In genomic region chr5:57911466-57911865, GRCh38 we compare ENCODE assay signal across 30 cellular contexts.
"Had no signal": no experiment of that assay in that cellular context is flagged by ENCODE, and none has a peak within 500 bp of the region (broad histone marks: within the 10 kb centered on the region; RNA-seq: fewer than 3 reads in every experiment).

No MANE protein-coding gene starts in this region.

- H3K36me3 Mint-ChIP-seq: activated naive CD8-positive, alpha-beta T cell; brain; naive thymus-derived CD4-positive, alpha-beta T cell had no signal

- H3K4me1 Mint-ChIP-seq: naive thymus-derived CD4-positive, alpha-beta T cell had no signal

- H3K4me3 Mint-ChIP-seq: activated naive CD8-positive, alpha-beta T cell; activated T-cell treated with anti-CD3 and anti-CD28 coated beads, Interleukin-2, amount 50 U/mL, for 72 hours; effector memory CD8-positive, alpha-beta T cell; naive thymus-derived CD4-positive, alpha-beta T cell; T-helper 1 cell treated with Interleukin-12 subunit alpha and Interleukin-12 subunit beta and Interleukin-4 antibody, amounts not matched to agents 30 μg/mL and 1 μg/mL, for 36 hours had no signal

- H3K79me2 ChIP-seq: hepatocyte had no signal

- H3K36me3 ChIP-seq: adrenal gland, cardiac muscle cell, esophagus muscularis mucosa, ovary, right atrium auricular region, spleen, suprapubic skin, tibial artery had no signal

- H3K27me3 Mint-ChIP-seq: brain; effector memory CD8-positive, alpha-beta T cell; progenitor cell of endocrine pancreas had no signal

- H3K4me1 ChIP-seq: adrenal gland, esophagus muscularis mucosa, right atrium auricular region, spleen, suprapubic skin had no signal

- FAIRE-seq: frontal cortex, TTC549 had no signal

- H3K4me2 ChIP-seq: hepatocyte had no signal

- H3K9me3 ChIP-seq: adrenal gland, esophagus muscularis mucosa, ovary, right atrium auricular region, spleen, suprapubic skin, tibial artery had no signal

- H2AFZ ChIP-seq: hepatocyte had no signal

- H3K27ac ChIP-seq: adrenal gland, cardiac muscle cell, coronary artery, esophagus muscularis mucosa, hepatocyte, ovary, right atrium auricular region, spleen, suprapubic skin, tibial artery, VCaP had no signal

- ATAC-seq: activated T-cell treated with anti-CD3 and anti-CD28 coated beads, Interleukin-2, amount 50 U/mL, for 72 hours; effector memory CD8-positive, alpha-beta T cell; naive thymus-derived CD4-positive, alpha-beta T cell had no signal

- DNase-seq: activated CD4-positive, alpha-beta T cell treated with anti-CD3 and anti-CD28 coated beads for 4 hours; activated CD4-positive, alpha-beta T cell treated with anti-CD3 and anti-CD28 coated beads, Interleukin-2, amount 50 U/mL, for 4 hours; activated effector memory CD4-positive, alpha-beta T cell treated with Interleukin-2 at 50 U/mL for 16 hours; activated naive CD4-positive, alpha-beta T cell treated with Interleukin-2 at 50 U/mL for 16 hours; activated T-cell treated with anti-CD3 and anti-CD28 coated beads for 4 hours; activated T-cell treated with anti-CD3 and anti-CD28 coated beads, Interleukin-2, amount 50 U/mL, for 72 hours; adrenal gland; aorta; effector memory CD8-positive, alpha-beta T cell; islet precursor cell; mammary epithelial cell; naive thymus-derived CD4-positive, alpha-beta T cell; ovary; spleen; stimulated activated naive CD4-positive, alpha-beta T cell; T-helper 9 cell; tibial artery had no signal

- H3K27ac Mint-ChIP-seq: activated naive CD8-positive, alpha-beta T cell; activated T-cell treated with anti-CD3 and anti-CD28 coated beads, Interleukin-2, amount 50 U/mL, for 72 hours; effector memory CD8-positive, alpha-beta T cell; naive thymus-derived CD4-positive, alpha-beta T cell; progenitor cell of endocrine pancreas; T-helper 1 cell treated with Interleukin-12 subunit alpha and Interleukin-12 subunit beta and Interleukin-4 antibody, amounts not matched to agents 30 μg/mL and 1 μg/mL, for 36 hours had no signal

- H3K27me3 ChIP-seq: adrenal gland, cardiac muscle cell, esophagus muscularis mucosa, hepatocyte, ovary, right atrium auricular region, spleen, suprapubic skin, tibial artery had no signal

- H3K4me3 ChIP-seq: adrenal gland, cardiac muscle cell, coronary artery, esophagus muscularis mucosa, hepatocyte, ovary, right atrium auricular region, spleen, suprapubic skin, tibial artery had no signal

- H3K9me3 Mint-ChIP-seq: activated T-cell treated with anti-CD3 and anti-CD28 coated beads, Interleukin-2, amount 50 U/mL, for 72 hours; T-helper 1 cell treated with Interleukin-12 subunit alpha and Interleukin-12 subunit beta and Interleukin-4 antibody, amounts not matched to agents 30 μg/mL and 1 μg/mL, for 36 hours had no signal
